ENCODE assay signal across 9 cellular contexts in the genomic region with DNA sequence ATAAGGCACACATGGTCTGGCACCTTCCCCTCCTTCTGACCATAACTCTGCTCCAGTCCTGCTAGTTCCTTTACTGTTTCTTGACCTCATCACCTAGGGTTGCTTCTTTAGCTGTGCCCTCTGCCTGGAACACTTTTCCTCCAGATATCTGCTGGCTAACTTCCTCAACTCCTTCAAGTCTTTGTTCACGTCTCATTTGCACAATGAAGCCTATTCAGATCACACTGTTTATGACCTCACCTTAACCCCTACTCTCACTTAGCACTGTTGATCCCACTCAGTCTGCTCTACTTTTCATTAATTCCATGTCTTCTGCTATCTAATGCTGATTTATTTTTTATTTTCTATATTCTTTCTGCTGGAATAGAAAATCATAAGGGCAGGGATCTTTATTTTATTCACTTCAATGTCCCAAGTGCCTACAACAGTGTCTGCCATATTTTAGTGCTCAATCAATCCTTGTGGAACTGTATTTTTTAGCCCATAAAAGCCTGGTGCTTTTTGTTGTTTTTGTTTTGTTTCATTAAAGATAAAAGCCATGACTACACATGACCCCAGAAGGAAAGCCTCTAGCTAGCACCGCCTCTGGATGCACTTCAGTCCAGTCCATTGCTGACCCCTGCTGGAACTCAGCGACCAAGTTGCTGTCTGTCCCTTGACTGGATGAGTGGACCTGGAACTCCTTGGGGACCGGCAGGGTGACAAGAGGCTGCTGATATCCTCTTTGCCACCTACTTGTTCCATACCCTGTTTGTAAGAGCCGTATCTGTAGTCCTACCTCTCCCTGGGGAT. TPM values are rescaled to one million over a fixed set of nuclear protein-coding genes. Genes with fewer than 3 reads are reported as not detected.
DNase-seq lines count a peak whose midpoint lies in the region; ATAC-seq and TF ChIP-seq lines count a peak whose summit lies in the region.
"Had no signal": no experiment of that assay in that cellular context is flagged by ENCODE, and none has a peak within 500 bp of the region (broad histone marks: within the 10 kb centered on the region; RNA-seq: fewer than 3 reads in every experiment).

No MANE protein-coding gene starts in this region.

- H3K27ac Mint-ChIP-seq in activated CD8-positive, alpha-beta memory T cell treated with anti-CD3 and anti-CD28 coated beads, Interleukin-2, amount 10 ng/mL, durations not matched to agents 7 days and 5 days: no peak overlapping the region
- H3K27ac Mint-ChIP-seq in activated CD8-positive, alpha-beta T cell treated with anti-CD3 and anti-CD28 coated beads for 36 hours: no peak overlapping the region
- H3K27ac Mint-ChIP-seq: activated naive CD4-positive, alpha-beta T cell treated with anti-CD3 and anti-CD28 coated beads, Interleukin-2, amount 50 U/mL, for 24 hours had no signal

- no peaks in the 10 kb centered on the region for H3K4me1 Mint-ChIP-seq in activated CD8-positive, alpha-beta memory T cell treated with anti-CD3 and anti-CD28 coated beads, Interleukin-2, amount 10 ng/mL, durations not matched to agents 7 days and 5 days
- no peaks in the 10 kb centered on the region for H3K4me1 Mint-ChIP-seq in activated CD8-positive, alpha-beta T cell treated with anti-CD3 and anti-CD28 coated beads for 36 hours (ENCODE audit: low read depth)
- H3K4me1 Mint-ChIP-seq: activated naive CD4-positive, alpha-beta T cell treated with anti-CD3 and anti-CD28 coated beads, Interleukin-2, amount 50 U/mL, for 24 hours had no signal

- no peaks in the 10 kb centered on the region for H3K9me3 ChIP-seq in heart right ventricle

- CTCF ChIA-PET in activated CD8-positive, alpha-beta memory T cell treated with anti-CD3 and anti-CD28 coated beads, Interleukin-2, amount 10 ng/mL, durations not matched to agents 7 days and 5 days (lab: Charles Lee): interaction anchor here (0.6 kb wide), 1 partner anchor 33 kb away, joined by 5 read pairs; no protein-coding TSS in a partner anchor
- CTCF ChIA-PET in activated CD8-positive, alpha-beta T cell treated with anti-CD3 and anti-CD28 coated beads for 36 hours (lab: Charles Lee): interaction anchor here (1.7 kb wide), 1 partner anchor 36 kb away, joined by 4 read pairs; no protein-coding TSS in a partner anchor

- peaks cover 0 to 6% (median 0%) of the 10 kb centered on the region in 9 donors for H3K4me1 ChIP-seq in heart right ventricle

- no peaks in the 10 kb centered on the region for H3K9me3 Mint-ChIP-seq in activated CD8-positive, alpha-beta memory T cell treated with anti-CD3 and anti-CD28 coated beads, Interleukin-2, amount 10 ng/mL, durations not matched to agents 7 days and 5 days (ENCODE audit: low read depth)
- H3K9me3 Mint-ChIP-seq in activated CD8-positive, alpha-beta T cell treated with anti-CD3 and anti-CD28 coated beads for 36 hours: no peaks in the 10 kb centered on the region
- H3K9me3 Mint-ChIP-seq: activated naive CD4-positive, alpha-beta T cell treated with anti-CD3 and anti-CD28 coated beads, Interleukin-2, amount 50 U/mL, for 24 hours had no signal

- H3K36me3 Mint-ChIP-seq in activated CD8-positive, alpha-beta memory T cell treated with anti-CD3 and anti-CD28 coated beads, Interleukin-2, amount 10 ng/mL, durations not matched to agents 7 days and 5 days: no peaks in the 10 kb centered on the region
- H3K36me3 Mint-ChIP-seq in activated CD8-positive, alpha-beta T cell treated with anti-CD3 and anti-CD28 coated beads for 36 hours (ENCODE audit: low read depth): no peaks in the 10 kb centered on the region
- H3K36me3 Mint-ChIP-seq: activated naive CD4-positive, alpha-beta T cell treated with anti-CD3 and anti-CD28 coated beads, Interleukin-2, amount 50 U/mL, for 24 hours had no signal

- no peak for ATAC-seq in activated CD8-positive, alpha-beta memory T cell treated with anti-CD3 and anti-CD28 coated beads, Interleukin-2, amount 10 ng/mL, durations not matched to agents 7 days and 5 days
- peak; percentile 39 for ATAC-seq in activated CD8-positive, alpha-beta T cell treated with anti-CD3 and anti-CD28 coated beads for 36 hours
- ATAC-seq in heart right ventricle (peak; percentile 93 to 98 (median 96)), HG03159 (IDR thresholded peaks at IDR 0.05; ENCODE audit: unreplicated experiment) (no peak), GM18873 (IDR thresholded peaks at IDR 0.05; ENCODE audit: low FRiP score, unreplicated experiment) (no peak)

- peaks cover 0 to 28% (median 3%) of the 10 kb centered on the region in 7 donors for H3K27me3 ChIP-seq in heart right ventricle

- TF ChIP-seq CTCF in activated CD8-positive, alpha-beta T cell treated with anti-CD3 and anti-CD28 coated beads for 36 hours (IDR thresholded peaks at IDR 0.05): peak; percentile 22
- peak; percentile 36 to 84 (median 73) for TF ChIP-seq CTCF in heart right ventricle (IDR thresholded peaks at IDR 0.05)

- WGBS in heart right ventricle, 2 donors: 13 to 15% methylated on average over 5 of the region's 5 CpGs

- no peaks in the 10 kb centered on the region for H3K36me3 ChIP-seq in heart right ventricle

- H3K27me3 Mint-ChIP-seq in activated CD8-positive, alpha-beta memory T cell treated with anti-CD3 and anti-CD28 coated beads, Interleukin-2, amount 10 ng/mL, durations not matched to agents 7 days and 5 days: peaks cover 32% of the 10 kb centered on the region
- peaks cover 19% of the 10 kb centered on the region for H3K27me3 Mint-ChIP-seq in activated CD8-positive, alpha-beta T cell treated with anti-CD3 and anti-CD28 coated beads for 36 hours

- H3K27ac ChIP-seq in heart right ventricle: no peak overlapping the region

- DNase-seq in activated CD8-positive, alpha-beta memory T cell treated with anti-CD3 and anti-CD28 coated beads, Interleukin-2, amount 10 ng/mL, durations not matched to agents 7 days and 5 days: peak; percentile 50
- DNase-seq in activated CD8-positive, alpha-beta memory T cell treated with anti-CD3 and anti-CD28 coated beads, Interleukin-2, amount 50 U/mL, for 4 hours: no peak
- DNase-seq in NCI-H1417 (lab: John Stamatoyannopoulos, UW): peak; percentile 64 to 90 (median 72)
- peak; percentile 55 for DNase-seq in activated CD8-positive, alpha-beta T cell treated with anti-CD3 and anti-CD28 coated beads for 36 hours
- peak; percentile 70 to 82 for DNase-seq in heart right ventricle
- DNase-seq in posterior vena cava (ENCODE audit: low spot score): peak; percentile 87

- POLR2A ChIA-PET in activated CD8-positive, alpha-beta T cell treated with anti-CD3 and anti-CD28 coated beads for 36 hours (lab: Charles Lee): no interaction called here

- no peak overlapping the region for H3K4me3 ChIP-seq in heart right ventricle

- intact Hi-C loops in activated CD8-positive, alpha-beta T cell treated with anti-CD3 and anti-CD28 coated beads for 36 hours (cut with micrococcal nuclease): loop anchor here (10.0 kb wide), 1 partner anchor 237 kb away; no protein-coding TSS in a partner anchor
- intact Hi-C loops in heart right ventricle (cut with DNase I): loop anchor here in 8 of 10 donors (1.0 to 10.0 kb wide), 11 partner anchors 227 to 649 kb away; a partner anchor contains a TSS
- intact Hi-C loops in posterior vena cava (cut with DNase I): no loop called here

- H3K4me3 Mint-ChIP-seq in activated CD8-positive, alpha-beta memory T cell treated with anti-CD3 and anti-CD28 coated beads, Interleukin-2, amount 10 ng/mL, durations not matched to agents 7 days and 5 days: no peak overlapping the region
- H3K4me3 Mint-ChIP-seq in activated CD8-positive, alpha-beta T cell treated with anti-CD3 and anti-CD28 coated beads for 36 hours: no peak overlapping the region
- H3K4me3 Mint-ChIP-seq: activated naive CD4-positive, alpha-beta T cell treated with anti-CD3 and anti-CD28 coated beads, Interleukin-2, amount 50 U/mL, for 24 hours had no signal

RNA-seq across cellular contexts. Expression of a gene that starts 12.3 kb away (rescaled TPM):
- total RNA-seq in activated CD8-positive, alpha-beta memory T cell treated with anti-CD3 and anti-CD28 coated beads, Interleukin-2, amount 10 ng/mL, durations not matched to agents 7 days and 5 days: not detected
- not detected for total RNA-seq in activated CD8-positive, alpha-beta T cell treated with anti-CD3 and anti-CD28 coated beads for 36 hours
- total RNA-seq in heart right ventricle: under 1 TPM in 7 of 10 donors, not detected in 3; 0.07 to 0.49 (median 0.14) TPM
- polyA plus RNA-seq in heart right ventricle: under 1 TPM in 1 of 2 donors, not detected in 1; 0.03 TPM
- total RNA-seq in posterior vena cava: under 1 TPM; 0.10 to 0.23 TPM

RNA-seq across cellular contexts. Expression of a gene that starts 35.3 kb away (rescaled TPM):
- not detected for total RNA-seq in activated CD8-positive, alpha-beta memory T cell treated with anti-CD3 and anti-CD28 coated beads, Interleukin-2, amount 10 ng/mL, durations not matched to agents 7 days and 5 days
- total RNA-seq in activated CD8-positive, alpha-beta T cell treated with anti-CD3 and anti-CD28 coated beads for 36 hours: not detected
- total RNA-seq in heart right ventricle (not detected), posterior vena cava (not detected)
- not detected for polyA plus RNA-seq in heart right ventricle

RNA-seq across cellular contexts. Expression of a gene that starts 53.1 kb away (rescaled TPM):
- total RNA-seq in activated CD8-positive, alpha-beta memory T cell treated with anti-CD3 and anti-CD28 coated beads, Interleukin-2, amount 10 ng/mL, durations not matched to agents 7 days and 5 days: 10 to 100 TPM; 17.6 to 21.1 TPM
- 10 to 100 TPM; 23.8 to 25.1 TPM for total RNA-seq in activated CD8-positive, alpha-beta T cell treated with anti-CD3 and anti-CD28 coated beads for 36 hours
- total RNA-seq in heart right ventricle: 10 to 100 TPM; 19.9 to 27.2 (median 23.3) TPM
- 10 to 100 TPM in 1 of 2 donors, 1 to 10 TPM in 1; 5.3 to 11.3 TPM for polyA plus RNA-seq in heart right ventricle
- total RNA-seq in posterior vena cava: 10 to 100 TPM; 12.2 to 12.4 TPM

Comparison
In these comparisons a context has a peak if more than half of its experiments do, and no peak if none do; other contexts are left out.
1. ATAC-seq: peak in activated CD8-positive, alpha-beta T cell treated with anti-CD3 and anti-CD28 coated beads for 36 hours (single experiment) and heart right ventricle (8 of 8); none in activated CD8-positive, alpha-beta memory T cell treated with anti-CD3 and anti-CD28 coated beads, Interleukin-2, amount 10 ng/mL, durations not matched to agents 7 days and 5 days (single experiment), HG03159 (single experiment) and GM18873 (single experiment).
2. intact Hi-C loops: an anchor here in activated CD8-positive, alpha-beta T cell treated with anti-CD3 and anti-CD28 coated beads for 36 hours (10.0 kb wide) and heart right ventricle (1.0 to 10.0 kb wide); none called in posterior vena cava.